In the genomic region with DNA sequence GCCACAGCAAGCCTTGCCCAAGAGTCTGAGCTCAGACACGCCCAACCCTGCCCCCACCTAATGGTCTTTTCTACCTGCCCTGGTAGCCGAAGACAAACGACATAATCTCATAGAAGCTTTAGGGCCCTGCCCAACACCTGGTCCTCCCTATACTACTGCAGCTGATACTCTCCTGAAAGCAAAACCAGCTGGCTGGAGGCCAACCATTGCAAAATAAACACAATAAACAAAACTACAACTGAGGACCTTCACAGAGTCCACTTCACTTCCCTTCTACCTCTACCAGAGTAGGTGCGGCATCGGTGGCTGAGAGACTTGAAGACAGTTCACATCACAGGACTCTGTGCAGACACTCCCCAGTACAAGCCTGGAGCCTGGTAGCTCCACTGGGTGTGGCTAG, we compare ENCODE assay signal across 17 cellular contexts.
"Had no signal": no experiment of that assay in that cellular context is flagged by ENCODE, and none has a peak within 500 bp of the region (broad histone marks: within the 10 kb centered on the region; RNA-seq: fewer than 3 reads in every experiment).

No MANE protein-coding gene starts in this region.

- H3K4me2 ChIP-seq: hepatocyte had no signal

- H3K4me1 Mint-ChIP-seq: activated naive CD4-positive, alpha-beta T cell treated with anti-CD3 and anti-CD28 coated beads, Interleukin-2, amount 50 U/mL, for 24 hours; natural killer cell; stimulated activated memory B cell treated with anti-CD40 and anti-IgM and Interleukin-4, amounts not matched to agents 10 μg/mL and 1 μg/mL and 100 μg/mL, for 72 hours had no signal

- H3K4me1 ChIP-seq: esophagus squamous epithelium, thyroid gland, uterus had no signal

- H3K9me3 ChIP-seq: thyroid gland, uterus had no signal

- H3K36me3 ChIP-seq: esophagus squamous epithelium, thyroid gland, uterus, WERI-Rb-1 had no signal

- DNase-seq: activated CD4-positive, alpha-beta T cell treated with anti-CD3 and anti-CD28 coated beads, Interleukin-2, amount 50 U/mL, for 48 hours; activated effector memory CD4-positive, alpha-beta T cell treated with anti-CD3 and anti-CD28 coated beads, Interleukin-2, amount 50 U/mL, for 16 hours; activated T-cell treated with anti-CD3 and anti-CD28 coated beads, Interleukin-2, amount 50 U/mL, for 24 hours; central memory CD4-positive, alpha-beta T cell; cortex of kidney; effector CD8-positive, alpha-beta T cell; esophagus squamous epithelium; left ventricle myocardium superior; mesenchymal stem cell; natural killer cell; retina; thyroid gland; uterus; WERI-Rb-1 had no signal

- H3K27me3 ChIP-seq: esophagus squamous epithelium, hepatocyte, thyroid gland, uterus had no signal

- H3K27me3 Mint-ChIP-seq: activated naive CD4-positive, alpha-beta T cell treated with anti-CD3 and anti-CD28 coated beads, Interleukin-2, amount 50 U/mL, for 24 hours; activated T-cell treated with anti-CD3 and anti-CD28 coated beads, Interleukin-2, amount 50 U/mL, for 24 hours; stimulated activated memory B cell treated with anti-CD40 and anti-IgM and Interleukin-4, amounts not matched to agents 10 μg/mL and 1 μg/mL and 100 μg/mL, for 72 hours had no signal

- H3K36me3 Mint-ChIP-seq: activated naive CD4-positive, alpha-beta T cell treated with anti-CD3 and anti-CD28 coated beads, Interleukin-2, amount 50 U/mL, for 24 hours; natural killer cell; stimulated activated memory B cell treated with anti-CD40 and anti-IgM and Interleukin-4, amounts not matched to agents 10 μg/mL and 1 μg/mL and 100 μg/mL, for 72 hours had no signal

- H2AFZ ChIP-seq: hepatocyte had no signal

- H3K4me3 ChIP-seq: esophagus squamous epithelium, hepatocyte, thyroid gland, uterus had no signal

- H3K27ac ChIP-seq: esophagus squamous epithelium, hepatocyte, thyroid gland, uterus, WERI-Rb-1 had no signal

- H3K27ac Mint-ChIP-seq: activated naive CD4-positive, alpha-beta T cell treated with anti-CD3 and anti-CD28 coated beads, Interleukin-2, amount 50 U/mL, for 24 hours; activated T-cell treated with anti-CD3 and anti-CD28 coated beads, Interleukin-2, amount 50 U/mL, for 24 hours; natural killer cell; stimulated activated memory B cell treated with anti-CD40 and anti-IgM and Interleukin-4, amounts not matched to agents 10 μg/mL and 1 μg/mL and 100 μg/mL, for 72 hours had no signal

- ATAC-seq: left ventricle myocardium superior; natural killer cell; stimulated activated memory B cell treated with anti-CD40 and anti-IgM and Interleukin-4, amounts not matched to agents 10 μg/mL and 1 μg/mL and 100 μg/mL, for 72 hours had no signal

- H3K4me3 Mint-ChIP-seq: activated naive CD4-positive, alpha-beta T cell treated with anti-CD3 and anti-CD28 coated beads, Interleukin-2, amount 50 U/mL, for 24 hours; activated T-cell treated with anti-CD3 and anti-CD28 coated beads, Interleukin-2, amount 50 U/mL, for 24 hours; natural killer cell; stimulated activated memory B cell treated with anti-CD40 and anti-IgM and Interleukin-4, amounts not matched to agents 10 μg/mL and 1 μg/mL and 100 μg/mL, for 72 hours had no signal
